ENCODE assay signal across 20 cellular contexts in the genomic region with DNA sequence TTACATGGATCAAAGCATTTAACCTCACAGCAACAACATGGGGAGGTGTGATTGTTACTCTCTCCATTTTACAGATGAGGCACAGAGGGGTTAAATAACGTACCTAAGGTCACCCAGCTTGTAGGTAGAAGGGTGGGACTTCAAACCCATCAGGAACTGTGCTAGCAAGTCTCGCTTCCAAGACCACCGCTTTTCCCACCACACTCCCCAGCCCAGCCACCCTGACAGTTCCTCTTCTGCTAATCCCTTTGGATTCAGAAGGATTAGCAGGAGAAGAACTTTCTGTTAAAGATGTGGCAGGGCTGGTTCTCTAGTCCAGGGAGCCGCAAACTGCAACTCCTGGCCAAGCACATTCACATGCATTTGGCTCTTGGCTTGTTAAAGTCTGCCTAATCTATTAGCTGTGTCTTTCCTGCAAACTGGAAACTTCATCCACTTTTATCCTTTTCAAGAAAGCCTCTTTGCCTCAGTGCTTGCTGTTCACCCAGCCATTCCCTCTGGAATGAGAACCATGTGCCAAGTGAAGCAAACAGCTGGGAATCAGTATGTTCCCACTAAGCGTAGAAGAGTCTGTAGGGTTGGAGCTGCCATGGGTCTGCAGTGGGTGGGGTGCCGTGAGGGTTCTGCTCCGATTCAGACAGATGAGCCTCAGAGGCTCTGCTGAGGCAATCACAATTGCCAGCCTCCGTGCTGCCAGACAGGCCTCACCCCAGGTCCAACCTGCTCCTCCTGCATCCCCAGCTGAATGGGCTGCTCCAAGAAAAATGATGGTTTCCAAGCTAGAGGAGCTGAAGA.
"Had no signal": no experiment of that assay in that cellular context is flagged by ENCODE, and none has a peak within 500 bp of the region (broad histone marks: within the 10 kb centered on the region; RNA-seq: fewer than 3 reads in every experiment).

No MANE protein-coding gene starts in this region.

- H3K4me3 Mint-ChIP-seq: activated CD4-positive, alpha-beta memory T cell treated with anti-CD3 and anti-CD28 coated beads for 36 hours; activated naive CD8-positive, alpha-beta T cell; central memory CD8-positive, alpha-beta T cell; effector memory CD8-positive, alpha-beta T cell; natural killer cell treated with Interleukin-12 subunit alpha and Interleukin-12 subunit beta and Interleukin-15 and Interleukin-18, amount 100 ng/mL, for 72 hours had no signal

- H3K9me3 ChIP-seq: body of pancreas, transverse colon had no signal

- H3K27me3 ChIP-seq: body of pancreas, gastroesophageal sphincter, transverse colon had no signal

- H3K27ac Mint-ChIP-seq: activated CD4-positive, alpha-beta memory T cell treated with anti-CD3 and anti-CD28 coated beads for 36 hours; activated naive CD8-positive, alpha-beta T cell; natural killer cell treated with Interleukin-12 subunit alpha and Interleukin-12 subunit beta and Interleukin-15 and Interleukin-18, amount 100 ng/mL, for 72 hours had no signal

- H3K9me3 Mint-ChIP-seq: activated CD4-positive, alpha-beta memory T cell treated with anti-CD3 and anti-CD28 coated beads for 36 hours; central memory CD8-positive, alpha-beta T cell; effector memory CD8-positive, alpha-beta T cell; natural killer cell treated with Interleukin-12 subunit alpha and Interleukin-12 subunit beta and Interleukin-15 and Interleukin-18, amount 100 ng/mL, for 72 hours had no signal

- H3K27me3 Mint-ChIP-seq: activated CD4-positive, alpha-beta memory T cell treated with anti-CD3 and anti-CD28 coated beads for 36 hours; activated naive CD8-positive, alpha-beta T cell; central memory CD8-positive, alpha-beta T cell; natural killer cell treated with Interleukin-12 subunit alpha and Interleukin-12 subunit beta and Interleukin-15 and Interleukin-18, amount 100 ng/mL, for 72 hours had no signal

- H3K27ac ChIP-seq: body of pancreas, epithelial cell of prostate, gastroesophageal sphincter, heart right ventricle, transverse colon had no signal

- H3K36me3 Mint-ChIP-seq: activated CD4-positive, alpha-beta memory T cell treated with anti-CD3 and anti-CD28 coated beads for 36 hours; activated naive CD8-positive, alpha-beta T cell; natural killer cell treated with Interleukin-12 subunit alpha and Interleukin-12 subunit beta and Interleukin-15 and Interleukin-18, amount 100 ng/mL, for 72 hours had no signal

- H3K4me3 ChIP-seq: body of pancreas, gastroesophageal sphincter, heart right ventricle, transverse colon had no signal

- ATAC-seq: body of pancreas; effector memory CD8-positive, alpha-beta T cell; gastroesophageal sphincter; natural killer cell treated with Interleukin-12 subunit alpha and Interleukin-12 subunit beta and Interleukin-15 and Interleukin-18, amount 100 ng/mL, for 72 hours had no signal

- DNase-seq: activated CD4-positive, alpha-beta memory T cell treated with anti-CD3 and anti-CD28 coated beads for 36 hours; activated CD4-positive, alpha-beta T cell treated with anti-CD3 and anti-CD28 coated beads for 1 hour; activated CD8-positive, alpha-beta memory T cell treated with anti-CD3 and anti-CD28 coated beads, Interleukin-2, amount 50 U/mL, for 48 hours; amygdala; body of pancreas; effector memory CD8-positive, alpha-beta T cell; heart right ventricle; left cardiac atrium; nucleus accumbens; small intestine; stimulated activated CD4-positive, alpha-beta T cell treated with anti-CD3 and anti-CD28 coated beads, Interleukin-4, amount 100 ng/mL, for 4 hours; stimulated activated CD8-positive, alpha-beta memory T cell treated with anti-CD3 and anti-CD28 coated beads, Interleukin-4, amount 100 ng/mL, for 48 hours; stimulated activated naive CD8-positive, alpha-beta T cell treated with anti-CD3 and anti-CD28 coated beads, Interleukin-15, Interleukin-2, amounts not matched to agents 100 U/mL and 50 U/mL, for 24 hours; T1000; transverse colon had no signal

- H3K4me1 ChIP-seq: body of pancreas, heart right ventricle, transverse colon had no signal

- H3K36me3 ChIP-seq: heart right ventricle, transverse colon had no signal
